8 cellular contexts compared by ENCODE assay signal in genomic region chr17:75854111-75854748, GRCh38. TPM values are rescaled to one million over a fixed set of nuclear protein-coding genes. Genes with fewer than 3 reads are reported as not detected.
DNase-seq lines count a peak whose midpoint lies in the region; ATAC-seq and TF ChIP-seq lines count a peak whose summit lies in the region.

No MANE protein-coding gene starts in this region.

- H3K27ac ChIP-seq in HEK293 (ENCODE audit: extremely low read depth, low read depth, low read length) = peak overlapping the region; percentile 61
- peak overlapping the region; percentile 93 for H3K27ac ChIP-seq in suprapubic skin

- TF ChIP-seq CTCF in HEK293 (tag by site-specific recombination; IDR thresholded peaks at IDR 0.05) = no peak
- no peak for TF ChIP-seq CTCF in suprapubic skin (IDR thresholded peaks at IDR 0.05)

- H3K4me3 ChIP-seq in HEK293 (ENCODE audit: low read depth, low read length) = peak overlapping the region; percentile 74
- H3K4me3 ChIP-seq in suprapubic skin = peak overlapping the region; percentile 61

- no peak for ATAC-seq in activated T-cell treated with anti-CD3 and anti-CD28 coated beads, Interleukin-2, amount 50 U/mL, for 4 hours
- no peak for ATAC-seq in GM19452 (IDR thresholded peaks at IDR 0.05; ENCODE audit: unreplicated experiment)

- no peaks in the 10 kb centered on the region for H3K27me3 Mint-ChIP-seq in activated T-cell treated with anti-CD3 and anti-CD28 coated beads, Interleukin-2, amount 50 U/mL, for 4 hours (ENCODE audit: low read depth)

- no peaks in the 10 kb centered on the region for H3K9me3 ChIP-seq in HEK293 (ENCODE audit: control insufficient read depth, insufficient read depth, low read depth, low read length)
- no peaks in the 10 kb centered on the region for H3K9me3 ChIP-seq in suprapubic skin

- no peak for TF ChIP-seq EP300 in suprapubic skin (IDR thresholded peaks at IDR 0.05)

- H3K36me3 ChIP-seq in HEK293 (ENCODE audit: control insufficient read depth in 2 of 2, insufficient read depth in 1 of 2, low read length in 2 of 2) (peaks cover 7 to 24% of the 10 kb centered on the region in 2 experiments), suprapubic skin (peaks cover 30% of the 10 kb centered on the region)

- WGBS in suprapubic skin = 19% methylated on average over 7 of the region's 7 CpGs

- no peak overlapping the region for H3K4me3 Mint-ChIP-seq in activated T-cell treated with anti-CD3 and anti-CD28 coated beads, Interleukin-2, amount 50 U/mL, for 4 hours

- peaks cover 36% of the 10 kb centered on the region for H3K4me1 Mint-ChIP-seq in activated T-cell treated with anti-CD3 and anti-CD28 coated beads, Interleukin-2, amount 50 U/mL, for 4 hours (ENCODE audit: low read depth)

- H3K9me3 Mint-ChIP-seq in activated T-cell treated with anti-CD3 and anti-CD28 coated beads, Interleukin-2, amount 50 U/mL, for 4 hours = no peaks in the 10 kb centered on the region

- TF ChIP-seq POLR2A in suprapubic skin (IDR thresholded peaks at IDR 0.05) = peak in 1 of 2 donors; percentile 5

- DNase-seq in amniotic epithelial cell (ENCODE audit: low read depth) = peak; percentile 77
- peak; percentile 68 for DNase-seq in iris pigment epithelial cell (ENCODE audit: low read depth)
- peak in 1 of 2 donors; percentile 73 for DNase-seq in suprapubic skin (ENCODE audit: low spot score in 2 of 2)
- DNase-seq in activated effector memory CD4-positive, alpha-beta T cell treated with anti-CD3 and anti-CD28 coated beads, Interleukin-2, amount 50 U/mL, for 16 hours = no peak
- no peak for DNase-seq in activated T-cell treated with anti-CD3 and anti-CD28 coated beads, Interleukin-2, amount 50 U/mL, for 4 hours
- DNase-seq in HuH-7 (ENCODE audit: low spot score) = no peak

- H3K27me3 ChIP-seq in suprapubic skin = no peaks in the 10 kb centered on the region

- H3K4me1 ChIP-seq in HEK293 (ENCODE audit: control insufficient read depth, insufficient read depth, low read length) (peaks cover 8% of the 10 kb centered on the region), suprapubic skin (peaks cover 47% of the 10 kb centered on the region)

- POLR2A ChIA-PET in HEK293 (lab: Yijun Ruan, JAX) = interaction anchor here (0.6 to 4.1 kb wide), 19 partner anchors 8 to 371 kb away, joined by 3 to 34 read pairs (median 6); partner anchors contain the start of genes TRIM47 and TRIM65

- CTCF ChIA-PET in HEK293 (lab: Yijun Ruan, JAX) = interaction anchor here (0.5 to 3.8 kb wide), 8 partner anchors 9 to 164 kb away, joined by 3 to 10 read pairs (median 4); partner anchors contain the start of gene GALK1

- H3K36me3 Mint-ChIP-seq in activated T-cell treated with anti-CD3 and anti-CD28 coated beads, Interleukin-2, amount 50 U/mL, for 4 hours (ENCODE audit: insufficient read depth) = peaks cover 7% of the 10 kb centered on the region

TF ChIP-seq in HEK293, 187 proteins besides CTCF, POLR2A, EP300 and RAD21:
- TF ChIP-seq PRDM1 (tag by site-specific recombination; IDR thresholded peaks at IDR 0.05) (0 out of 2 replicates have a peak, but pooled peaks have one; percentile 15), SCRT2 (tag by site-specific recombination; IDR thresholded peaks at IDR 0.05) (peak; percentile 90), ZNF580 (tag by site-specific recombination; IDR thresholded peaks at IDR 0.05) (no peak), ZNF335 (tag by site-specific recombination; conservative IDR thresholded peaks at IDR 0.05) (peak; percentile 66), ZBTB17 (tag by site-specific recombination; IDR thresholded peaks at IDR 0.05) (peak; percentile 52; the same call in 1 of the 2 replicates), ZNF830 (tag by site-specific recombination; IDR thresholded peaks at IDR 0.05; ENCODE audit: low read depth) (no peak), GLI2 (tag by site-specific recombination; IDR thresholded peaks at IDR 0.05; ENCODE audit: borderline replicate concordance, low read depth) (no peak)

RNA-seq across cellular contexts. Expression of gene WBP2, which starts 0.9 kb away (rescaled TPM):
- 10 to 100 TPM; 64.9 to 99.4 (median 76.9) TPM for total RNA-seq in suprapubic skin
- total RNA-seq in activated T-cell treated with anti-CD3 and anti-CD28 coated beads, Interleukin-2, amount 50 U/mL, for 4 hours = 10 to 100 TPM; 31.0 to 47.8 (median 44.5) TPM

RNA-seq across cellular contexts. Expression of gene UNC13D, which starts 10.0 kb away (rescaled TPM):
- total RNA-seq in suprapubic skin = 10 to 100 TPM in 1 of 4 donors, 1 to 10 TPM in 3; 5.2 to 21.0 (median 7.2) TPM
- 100 to 1,000 TPM; 122 to 146 (median 124) TPM for total RNA-seq in activated T-cell treated with anti-CD3 and anti-CD28 coated beads, Interleukin-2, amount 50 U/mL, for 4 hours

RNA-seq across cellular contexts. Expression of gene TRIM47, which starts 24.2 kb away (rescaled TPM):
- total RNA-seq in suprapubic skin = 10 to 100 TPM; 22.8 to 43.1 (median 27.7) TPM
- total RNA-seq in activated T-cell treated with anti-CD3 and anti-CD28 coated beads, Interleukin-2, amount 50 U/mL, for 4 hours = 10 to 100 TPM; 12.8 to 18.1 (median 14.5) TPM

RNA-seq across cellular contexts. Expression of gene TRIM65, which starts 42.5 kb away (rescaled TPM):
- 10 to 100 TPM; 22.5 to 44.6 (median 32.1) TPM for total RNA-seq in suprapubic skin
- 10 to 100 TPM; 35.3 to 46.9 (median 43.7) TPM for total RNA-seq in activated T-cell treated with anti-CD3 and anti-CD28 coated beads, Interleukin-2, amount 50 U/mL, for 4 hours

RNA-seq across cellular contexts. Expression of gene MRPL38, which starts 50.5 kb away (rescaled TPM):
- total RNA-seq in suprapubic skin = 100 to 1,000 TPM in 1 of 4 donors, 10 to 100 TPM in 3; 41.7 to 113 (median 50.2) TPM
- 100 to 1,000 TPM; 203 to 227 (median 218) TPM for total RNA-seq in activated T-cell treated with anti-CD3 and anti-CD28 coated beads, Interleukin-2, amount 50 U/mL, for 4 hours

Comparison
In these comparisons a context has a peak if more than half of its experiments do, and no peak if none do; other contexts are left out.
1. DNase-seq: peak in amniotic epithelial cell (single experiment) and iris pigment epithelial cell (single experiment); none in activated effector memory CD4-positive, alpha-beta T cell treated with anti-CD3 and anti-CD28 coated beads, Interleukin-2, amount 50 U/mL, for 16 hours (single experiment), activated T-cell treated with anti-CD3 and anti-CD28 coated beads, Interleukin-2, amount 50 U/mL, for 4 hours (single experiment) and HuH-7 (single experiment).
2. RNA of gene UNC13D, which starts 10.0 kb away (total RNA-seq): 122 to 146 TPM in activated T-cell treated with anti-CD3 and anti-CD28 coated beads, Interleukin-2, amount 50 U/mL, for 4 hours; 5.2 to 21.0 TPM in suprapubic skin; every median in the first group is over 4 times any median in the second.